ENCODE assay signal across 8 cellular contexts in genomic region chr6:34465551-34466241, GRCh38. TPM values are rescaled to one million over a fixed set of nuclear protein-coding genes. Genes with fewer than 3 reads are reported as not detected.
A peak's percentile ranks its signal among the peaks of the same experiment; 100 is the strongest.
DNase-seq lines count a peak whose midpoint lies in the region; ATAC-seq and TF ChIP-seq lines count a peak whose summit lies in the region.

PACSIN1 (plus strand) TSS chr6:34466076; CDS start chr6:34526306, 60,230 bp downstream.

- H3K4me1 Mint-ChIP-seq in activated CD4-positive, alpha-beta T cell treated with anti-CD3 and anti-CD28 coated beads, Interleukin-2, amount 10 ng/mL, durations not matched to agents 7 days and 5 days, result peaks cover 6% of the 10 kb centered on the region

- peak; percentile 62 for ATAC-seq in mucosa of descending colon

- H3K36me3 ChIP-seq in colonic mucosa (no peaks in the 10 kb centered on the region), mucosa of descending colon (ENCODE audit: low read depth) (no peaks in the 10 kb centered on the region), SJCRH30 (no peaks in the 10 kb centered on the region)

- no peaks in the 10 kb centered on the region for H3K36me3 Mint-ChIP-seq in activated CD4-positive, alpha-beta T cell treated with anti-CD3 and anti-CD28 coated beads, Interleukin-2, amount 10 ng/mL, durations not matched to agents 7 days and 5 days (ENCODE audit: low read depth)

- H3K27me3 Mint-ChIP-seq in activated CD4-positive, alpha-beta T cell treated with anti-CD3 and anti-CD28 coated beads, Interleukin-2, amount 10 ng/mL, durations not matched to agents 7 days and 5 days, result peaks cover 31% of the 10 kb centered on the region

- H3K4me1 ChIP-seq in colonic mucosa (peaks cover 3% of the 10 kb centered on the region), mucosa of descending colon (ENCODE audit: low read depth) (peaks cover 10% of the 10 kb centered on the region), SJCRH30 (no peaks in the 10 kb centered on the region)

- intact Hi-C loops in colonic mucosa (cut with DNase I), result loop anchor here (10.0 kb wide), 1 partner anchor 139 kb away; no protein-coding TSS in a partner anchor
- intact Hi-C loops in mucosa of descending colon (cut with DNase I, micrococcal nuclease), result loop anchor here in 1 of 2 donors (10.0 kb wide), 1 partner anchor 139 kb away; no protein-coding TSS in a partner anchor

- no peak within 1 kb of the TSS for H3K9ac ChIP-seq in colonic mucosa (ENCODE audit: low read depth in 2 of 2, low read length in 2 of 2)

- H3K9me3 ChIP-seq in colonic mucosa (no peaks in the 10 kb centered on the region), mucosa of descending colon (no peaks in the 10 kb centered on the region), SJCRH30 (replicated peaks) (no peaks in the 10 kb centered on the region)

- POLR2A ChIA-PET in activated CD4-positive, alpha-beta T cell treated with anti-CD3 and anti-CD28 coated beads, Interleukin-2, amount 10 ng/mL, durations not matched to agents 7 days and 5 days (lab: Charles Lee), result no interaction called here

- H3K4me3 ChIP-seq in colonic mucosa (peak within 1 kb of the TSS; percentile 28), mucosa of descending colon (no peak within 1 kb of the TSS), SJCRH30 (no peak within 1 kb of the TSS)

- H3K9me3 Mint-ChIP-seq in activated CD4-positive, alpha-beta T cell treated with anti-CD3 and anti-CD28 coated beads, Interleukin-2, amount 10 ng/mL, durations not matched to agents 7 days and 5 days, result no peaks in the 10 kb centered on the region

- H3K27ac ChIP-seq in colonic mucosa (no peak within 1 kb of the TSS), SJCRH30 (no peak within 1 kb of the TSS)

- H3K27me3 ChIP-seq in colonic mucosa (peaks cover 18% of the 10 kb centered on the region), SJCRH30 (no peaks in the 10 kb centered on the region)

- peak; percentile 16 for DNase-seq in activated CD4-positive, alpha-beta T cell treated with anti-CD3 and anti-CD28 coated beads, Interleukin-2, amount 10 ng/mL, durations not matched to agents 7 days and 5 days
- DNase-seq in activated CD4-positive, alpha-beta T cell treated with anti-CD3 and anti-CD28 coated beads, Interleukin-2, amount 50 U/mL, for 1 hour, result no peak
- DNase-seq in NCI-H82 treated with DMSO at 0.1 percent for 48 hours (lab: John Stamatoyannopoulos, UW; ENCODE audit: unreplicated experiment), result peak; percentile 75
- no peak for DNase-seq in colonic mucosa
- DNase-seq in mucosa of descending colon, result no peak
- DNase-seq in NK-92 (lab: John Stamatoyannopoulos, UW; ENCODE audit: unreplicated experiment), result no peak
- DNase-seq in SJCRH30, result no peak
- DNase-seq in NCI-H187 treated with DMSO at 0.1 percent for 48 hours (lab: John Stamatoyannopoulos, UW), result no peak

- CTCF ChIA-PET in activated CD4-positive, alpha-beta T cell treated with anti-CD3 and anti-CD28 coated beads, Interleukin-2, amount 10 ng/mL, durations not matched to agents 7 days and 5 days (lab: Charles Lee), result interaction anchor here (0.6 to 1.3 kb wide), 3 partner anchors 18 to 245 kb away, joined by 3 read pairs; no protein-coding TSS in a partner anchor

- TF ChIP-seq CTCF in colonic mucosa (IDR thresholded peaks at IDR 0.05) (no peak), mucosa of descending colon (IDR thresholded peaks at IDR 0.05) (no peak)

- no peak within 1 kb of the TSS for H3K27ac Mint-ChIP-seq in activated CD4-positive, alpha-beta T cell treated with anti-CD3 and anti-CD28 coated beads, Interleukin-2, amount 10 ng/mL, durations not matched to agents 7 days and 5 days

- H3K4me3 Mint-ChIP-seq in activated CD4-positive, alpha-beta T cell treated with anti-CD3 and anti-CD28 coated beads, Interleukin-2, amount 10 ng/mL, durations not matched to agents 7 days and 5 days, result peak within 1 kb of the TSS; percentile 46

RNA-seq across cellular contexts. Expression of gene PACSIN1, which starts in this region (rescaled TPM):
- total RNA-seq in activated CD4-positive, alpha-beta T cell treated with anti-CD3 and anti-CD28 coated beads, Interleukin-2, amount 10 ng/mL, durations not matched to agents 7 days and 5 days, result 1 to 10 TPM; 1.6 to 1.7 TPM
- total RNA-seq in colonic mucosa (under 1 TPM; 0.05 to 0.37 TPM), mucosa of descending colon (1 to 10 TPM in 1 of 3 donors, under 1 TPM in 2; 0.41 to 1.9 (median 0.67) TPM)
- not detected in 2 replicates for total RNA-seq in SJCRH30 (2014; rRNA removed; shearing (Covaris generic))

Comparison
In these comparisons a context has a peak if more than half of its experiments do, and no peak if none do; other contexts are left out.
1. DNase-seq: peak in activated CD4-positive, alpha-beta T cell treated with anti-CD3 and anti-CD28 coated beads, Interleukin-2, amount 10 ng/mL, durations not matched to agents 7 days and 5 days (single experiment) and NCI-H82 treated with DMSO at 0.1 percent for 48 hours (single experiment); none in activated CD4-positive, alpha-beta T cell treated with anti-CD3 and anti-CD28 coated beads, Interleukin-2, amount 50 U/mL, for 1 hour (single experiment), colonic mucosa (single experiment), mucosa of descending colon (0 of 3), NK-92 (single experiment), SJCRH30 (0 of 2) and NCI-H187 treated with DMSO at 0.1 percent for 48 hours (single experiment).